8 cellular contexts compared by ENCODE assay signal in the genomic region with DNA sequence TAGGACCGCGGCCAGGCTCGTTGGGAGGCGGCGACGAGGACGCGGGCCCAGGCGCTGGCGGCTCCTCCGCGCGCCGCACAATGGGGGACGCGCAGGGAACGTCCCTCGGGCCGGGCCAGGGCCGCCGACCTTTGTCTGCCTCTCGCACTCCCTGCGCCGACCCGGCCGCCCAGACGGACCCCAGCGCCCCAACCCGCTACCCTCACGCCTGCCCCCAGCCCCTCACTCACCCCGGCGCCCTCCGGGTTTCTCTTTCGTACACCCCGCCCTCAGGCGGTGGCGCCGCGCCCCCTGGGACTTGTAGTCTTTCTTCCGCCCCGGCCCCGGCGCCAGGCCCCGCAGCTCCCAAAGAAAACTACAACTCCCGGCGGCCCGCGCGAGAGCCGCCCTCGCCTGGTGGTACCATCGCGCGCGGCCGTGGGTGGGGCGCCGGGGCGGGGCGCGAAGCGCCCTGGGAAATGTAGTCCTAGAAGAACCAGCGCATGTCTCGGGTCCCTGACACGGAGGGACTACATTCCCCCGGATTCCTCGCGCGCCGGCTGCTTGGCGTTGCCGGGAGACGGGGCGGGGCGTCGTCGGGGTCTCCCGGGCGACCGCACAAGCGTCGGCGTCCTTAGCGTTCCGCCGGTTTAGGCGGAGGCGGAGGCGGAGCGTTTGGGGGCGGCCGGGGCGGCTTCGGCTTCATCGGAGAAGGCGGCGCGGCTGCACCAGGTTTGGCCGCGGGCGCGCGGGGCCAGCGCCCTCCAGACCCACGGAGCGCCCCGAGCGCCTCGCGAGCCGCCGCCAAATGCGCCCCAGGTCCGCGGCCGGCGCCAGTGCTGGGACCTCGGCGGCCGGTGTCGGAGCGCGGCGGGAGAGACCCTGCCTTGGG. TPM values are rescaled to one million over a fixed set of nuclear protein-coding genes. Genes with fewer than 3 reads are reported as not detected.
DNase-seq lines count a peak whose midpoint lies in the region; ATAC-seq and TF ChIP-seq lines count a peak whose summit lies in the region.

A gene (minus strand): TSS at position 260 of the 871 bp plus-strand sequence. CDS start 24,546 bp downstream, outside the sequence.

- H3K27ac ChIP-seq in GM23248 (no peak within 1 kb of the TSS), fibroblast of lung (ENCODE audit: insufficient read depth, low read length) (no peak within 1 kb of the TSS)

- H3K27me3 ChIP-seq in GM23248 (replicated peaks; ENCODE audit: insufficient read depth), result no peaks in the 10 kb centered on the region
- H3K27me3 ChIP-seq in fibroblast of lung (ENCODE audit: control insufficient read depth, insufficient read depth, low read length), result no peaks in the 10 kb centered on the region

- H3K4me1 ChIP-seq in GM23248 (ENCODE audit: insufficient read depth), result no peaks in the 10 kb centered on the region
- no peaks in the 10 kb centered on the region for H3K4me1 ChIP-seq in fibroblast of lung (ENCODE audit: control insufficient read depth, extremely low read depth, insufficient read depth, low read length)

- intact Hi-C loops in activated T-helper 1 cell treated with anti-CD3 and anti-CD28 coated beads, Interleukin-12 subunit alpha, Interleukin-12 subunit beta, Interleukin-2, Interleukin-4 antibody, amounts not matched to agents 30 ng/mL and 10 ng/mL and 1 ng/mL, durations not matched to agents 14 hours and 24 hours and 36 hours (cut with micrococcal nuclease), result loop anchor here (1.0 to 2.0 kb wide), 12 partner anchors 21 to 499 kb away; a partner anchor contains a TSS

- in situ Hi-C loops in GM23248 (cut with MboI), result no loop called here

- peaks cover 8% of the 10 kb centered on the region for H3K27me3 Mint-ChIP-seq in activated T-helper 1 cell treated with anti-CD3 and anti-CD28 coated beads, Interleukin-12 subunit alpha, Interleukin-12 subunit beta, Interleukin-2, Interleukin-4 antibody, amounts not matched to agents 30 ng/mL and 10 ng/mL and 1 ng/mL, durations not matched to agents 14 hours and 24 hours and 36 hours (ENCODE audit: insufficient read depth)
- H3K27me3 Mint-ChIP-seq in naive B cell, result peaks cover 7 to 9% (median 8%) of the 10 kb centered on the region in 3 donors

- no peaks in the 10 kb centered on the region for H3K9me2 ChIP-seq in GM23248 (ENCODE audit: insufficient read depth)

- peak; percentile 98 for DNase-seq in DMS79 treated with DMSO at 0.1 percent for 48 hours (lab: John Stamatoyannopoulos, UW)
- peak; percentile 99 for DNase-seq in GM23248
- peak; percentile 94 to 95 for DNase-seq in Kasumi-1 (lab: John Stamatoyannopoulos, UW)
- peak; percentile 99 for DNase-seq in RPMI8226
- DNase-seq in activated T-helper 1 cell treated with anti-CD3 and anti-CD28 coated beads, Interleukin-12 subunit alpha, Interleukin-12 subunit beta, Interleukin-2, Interleukin-4 antibody, amounts not matched to agents 30 ng/mL and 10 ng/mL and 1 ng/mL, durations not matched to agents 14 hours and 24 hours and 36 hours (ENCODE audit: low spot score), result peak; percentile 98
- peak; percentile 95 to 97 for DNase-seq in fibroblast of lung (ENCODE audit: low read depth in 2 of 2)
- peak; percentile 99 for DNase-seq in naive B cell
- peak; percentile 94 to 97 for DNase-seq in stimulated activated effector memory CD8-positive, alpha-beta T cell treated with anti-CD3 and anti-CD28 coated beads, Interleukin-12 subunit alpha, Interleukin-12 subunit beta, amount 100 ng/mL, for 72 hours (ENCODE audit: low spot score in 2 of 2)

- H3K9me3 ChIP-seq in GM23248 (ENCODE audit: low read depth) (no peaks in the 10 kb centered on the region), fibroblast of lung (ENCODE audit: control insufficient read depth, insufficient read depth, low read depth, low read length) (no peaks in the 10 kb centered on the region)

- no peaks in the 10 kb centered on the region for H3K4me1 Mint-ChIP-seq in activated T-helper 1 cell treated with anti-CD3 and anti-CD28 coated beads, Interleukin-12 subunit alpha, Interleukin-12 subunit beta, Interleukin-2, Interleukin-4 antibody, amounts not matched to agents 30 ng/mL and 10 ng/mL and 1 ng/mL, durations not matched to agents 14 hours and 24 hours and 36 hours (ENCODE audit: low read depth)
- peaks cover 6 to 14% (median 14%) of the 10 kb centered on the region in 3 donors for H3K4me1 Mint-ChIP-seq in naive B cell
- peaks cover 9% of the 10 kb centered on the region for H3K4me1 Mint-ChIP-seq in stimulated activated effector memory CD8-positive, alpha-beta T cell treated with anti-CD3 and anti-CD28 coated beads, Interleukin-12 subunit alpha, Interleukin-12 subunit beta, amount 100 ng/mL, for 72 hours

- H3K9me3 Mint-ChIP-seq in activated T-helper 1 cell treated with anti-CD3 and anti-CD28 coated beads, Interleukin-12 subunit alpha, Interleukin-12 subunit beta, Interleukin-2, Interleukin-4 antibody, amounts not matched to agents 30 ng/mL and 10 ng/mL and 1 ng/mL, durations not matched to agents 14 hours and 24 hours and 36 hours, result peaks cover 12% of the 10 kb centered on the region
- H3K9me3 Mint-ChIP-seq in naive B cell, result peaks cover 1 to 6% (median 5%) of the 10 kb centered on the region in 7 donors
- H3K9me3 Mint-ChIP-seq in stimulated activated effector memory CD8-positive, alpha-beta T cell treated with anti-CD3 and anti-CD28 coated beads, Interleukin-12 subunit alpha, Interleukin-12 subunit beta, amount 100 ng/mL, for 72 hours, result peaks cover 4% of the 10 kb centered on the region

- ATAC-seq in naive B cell (ENCODE audit: low read depth in 2 of 2), result peak; percentile 90
- ATAC-seq in stimulated activated effector memory CD8-positive, alpha-beta T cell treated with anti-CD3 and anti-CD28 coated beads, Interleukin-12 subunit alpha, Interleukin-12 subunit beta, amount 100 ng/mL, for 72 hours, result peak; percentile 97

- H3K4me2 ChIP-seq in GM23248 (ENCODE audit: unreplicated experiment) (peak within 1 kb of the TSS; percentile 81), fibroblast of lung (ENCODE audit: extremely low read depth, insufficient read depth, low read length) (peak within 1 kb of the TSS; percentile 85)

- H2AFZ ChIP-seq in GM23248, result peak within 1 kb of the TSS; percentile 62
- H2AFZ ChIP-seq in fibroblast of lung (ENCODE audit: low read length), result peak within 1 kb of the TSS; percentile 23

- WGBS in GM23248 (ENCODE audit: low coverage in 1 of 2, low lambda C conversion rate in 2 of 2, missing lambda C conversion rate in 2 of 2), 2 experiments, result 1% methylated on average over 49 to 111 of the region's 124 CpGs

- no peak for TF ChIP-seq CTCF in fibroblast of lung (conservative IDR thresholded peaks at IDR 0.05 in 1 of 2, IDR thresholded peaks at IDR 0.05 in 1 of 2; ENCODE audit: low read depth in 1 of 2, low read length in 2 of 2)

- H3K27ac Mint-ChIP-seq in activated T-helper 1 cell treated with anti-CD3 and anti-CD28 coated beads, Interleukin-12 subunit alpha, Interleukin-12 subunit beta, Interleukin-2, Interleukin-4 antibody, amounts not matched to agents 30 ng/mL and 10 ng/mL and 1 ng/mL, durations not matched to agents 14 hours and 24 hours and 36 hours, result peak within 1 kb of the TSS; percentile 83
- H3K27ac Mint-ChIP-seq in naive B cell, result peak within 1 kb of the TSS in 5 of 6 donors; percentile 59 to 92 (median 81)
- peak within 1 kb of the TSS; percentile 85 for H3K27ac Mint-ChIP-seq in stimulated activated effector memory CD8-positive, alpha-beta T cell treated with anti-CD3 and anti-CD28 coated beads, Interleukin-12 subunit alpha, Interleukin-12 subunit beta, amount 100 ng/mL, for 72 hours

- H3K36me3 ChIP-seq in GM23248 (ENCODE audit: low read depth), result no peaks in the 10 kb centered on the region
- no peaks in the 10 kb centered on the region for H3K36me3 ChIP-seq in fibroblast of lung (ENCODE audit: control insufficient read depth, insufficient read depth, low read length)

- H3K4me3 ChIP-seq in GM23248 (peak within 1 kb of the TSS; percentile 84), fibroblast of lung (replicated peaks in 1 of 4; ENCODE audit: control extremely low read depth in 1 of 4, insufficient read depth in 1 of 4, low read depth in 3 of 4, low read length in 4 of 4) (peak within 1 kb of the TSS; percentile 41 to 72 (median 51))

- H4K20me1 ChIP-seq in GM23248 (ENCODE audit: insufficient read depth) (no peaks in the 10 kb centered on the region), fibroblast of lung (ENCODE audit: control insufficient read depth, extremely low read depth, insufficient read depth, low read length) (no peaks in the 10 kb centered on the region)

- peak within 1 kb of the TSS; percentile 87 for H3K4me3 Mint-ChIP-seq in activated T-helper 1 cell treated with anti-CD3 and anti-CD28 coated beads, Interleukin-12 subunit alpha, Interleukin-12 subunit beta, Interleukin-2, Interleukin-4 antibody, amounts not matched to agents 30 ng/mL and 10 ng/mL and 1 ng/mL, durations not matched to agents 14 hours and 24 hours and 36 hours
- peak within 1 kb of the TSS; percentile 84 to 93 (median 90) for H3K4me3 Mint-ChIP-seq in naive B cell
- peak within 1 kb of the TSS; percentile 78 for H3K4me3 Mint-ChIP-seq in stimulated activated effector memory CD8-positive, alpha-beta T cell treated with anti-CD3 and anti-CD28 coated beads, Interleukin-12 subunit alpha, Interleukin-12 subunit beta, amount 100 ng/mL, for 72 hours

- H3K9ac ChIP-seq in GM23248 (peak within 1 kb of the TSS; percentile 79), fibroblast of lung (ENCODE audit: insufficient read depth, low read length) (peak within 1 kb of the TSS; percentile 51)

- peaks cover 20% of the 10 kb centered on the region for H3K36me3 Mint-ChIP-seq in activated T-helper 1 cell treated with anti-CD3 and anti-CD28 coated beads, Interleukin-12 subunit alpha, Interleukin-12 subunit beta, Interleukin-2, Interleukin-4 antibody, amounts not matched to agents 30 ng/mL and 10 ng/mL and 1 ng/mL, durations not matched to agents 14 hours and 24 hours and 36 hours (ENCODE audit: low read depth)
- H3K36me3 Mint-ChIP-seq in naive B cell, result peaks cover 0 to 17% of the 10 kb centered on the region in 2 donors
- peaks cover 8% of the 10 kb centered on the region for H3K36me3 Mint-ChIP-seq in stimulated activated effector memory CD8-positive, alpha-beta T cell treated with anti-CD3 and anti-CD28 coated beads, Interleukin-12 subunit alpha, Interleukin-12 subunit beta, amount 100 ng/mL, for 72 hours

- no peaks in the 10 kb centered on the region for H3F3A ChIP-seq in GM23248 (ENCODE audit: insufficient read depth)

- H3K79me2 ChIP-seq in GM23248 (ENCODE audit: insufficient read depth) (peaks cover 12% of the 10 kb centered on the region; the same call in 1 of the 2 replicates), fibroblast of lung (ENCODE audit: control insufficient read depth, insufficient read depth, low read length) (no peaks in the 10 kb centered on the region)

RNA-seq across cellular contexts. Expression of the gene that starts here (rescaled TPM):
- total RNA-seq in GM23248 (2014; rRNA removed; shearing (Covaris generic)), result 5.2 and 13.1 TPM in 2 replicates
- polyA plus RNA-seq in GM23248 (2016; fragmentation: Nextera tagmentation; extraction: Ambion mirVana) (11.0 and 11.4 TPM in 2 replicates), fibroblast of lung (2.6 and 3.4 TPM in 2 replicates), naive B cell (ENCODE audit: low read depth in 6 of 6) (1 to 10 TPM in 5 of 6 donors, not detected in 1; 2.0 to 6.3 (median 4.3) TPM)
- 30.0 and 30.3 TPM in 2 replicates for total RNA-seq in activated T-helper 1 cell treated with anti-CD3 and anti-CD28 coated beads, Interleukin-12 subunit alpha, Interleukin-12 subunit beta, Interleukin-2, Interleukin-4 antibody, amounts not matched to agents 30 ng/mL and 10 ng/mL and 1 ng/mL, durations not matched to agents 14 hours and 24 hours and 36 hours
- 3.1 and 3.3 TPM in 2 replicates for total RNA-seq in fibroblast of lung
- polyA plus RNA-seq in fibroblast of lung (2012), result 5.0 and 6.2 TPM in 2 replicates
- polyA minus RNA-seq in fibroblast of lung (ENCODE audit: low replicate concordance), result 1.7 TPM in 2 replicates
